9 cellular contexts compared by ENCODE assay signal in genomic region chr4:72505314-72505744, GRCh38.
DNase-seq lines count a peak whose midpoint lies in the region; ATAC-seq and TF ChIP-seq lines count a peak whose summit lies in the region.
"Had no signal": no experiment of that assay in that cellular context is flagged by ENCODE, and none has a peak within 500 bp of the region (broad histone marks: within the 10 kb centered on the region; RNA-seq: fewer than 3 reads in every experiment).

No MANE protein-coding gene starts in this region.

- no peaks in the 10 kb centered on the region for H3F3A ChIP-seq in PC-9 (ENCODE audit: insufficient read depth, low read depth)

- no peak for TF ChIP-seq POLR2A in esophagus muscularis mucosa (IDR thresholded peaks at IDR 0.05; ENCODE audit: low read depth)

- no peak overlapping the region for H3K4me3 Mint-ChIP-seq in activated CD4-positive, alpha-beta memory T cell treated with anti-CD3 and anti-CD28 coated beads for 36 hours
- H3K4me3 Mint-ChIP-seq in activated CD4-positive, alpha-beta T cell treated with anti-CD3 and anti-CD28 coated beads, Interleukin-2, amount 10 ng/mL, durations not matched to agents 7 days and 5 days: no peak overlapping the region

- no peak overlapping the region for H2BK15ac ChIP-seq in neuronal stem cell (ENCODE audit: low read length)

- H3K9me3 Mint-ChIP-seq in activated CD4-positive, alpha-beta memory T cell treated with anti-CD3 and anti-CD28 coated beads for 36 hours: peaks cover 2% of the 10 kb centered on the region
- no peaks in the 10 kb centered on the region for H3K9me3 Mint-ChIP-seq in activated CD4-positive, alpha-beta T cell treated with anti-CD3 and anti-CD28 coated beads, Interleukin-2, amount 10 ng/mL, durations not matched to agents 7 days and 5 days

- H3K4me1 ChIP-seq in PC-9 (replicated peaks; ENCODE audit: insufficient read depth) (no peaks in the 10 kb centered on the region), esophagus muscularis mucosa (no peaks in the 10 kb centered on the region), neuronal stem cell (ENCODE audit: control insufficient read depth in 2 of 2, insufficient read depth in 1 of 2, low read depth in 1 of 2, low read length in 2 of 2) (peaks cover 0 to 2% of the 10 kb centered on the region in 2 donors)
- H3K4me1 ChIP-seq: SJSA1 had no signal

- ATAC-seq in GM18873 (IDR thresholded peaks at IDR 0.05; ENCODE audit: low FRiP score, unreplicated experiment) (peak; percentile 71), HG03139 (IDR thresholded peaks at IDR 0.05; ENCODE audit: unreplicated experiment) (peak; percentile 75)

- no peaks in the 10 kb centered on the region for H3K79me1 ChIP-seq in neuronal stem cell (ENCODE audit: low read depth, low read length)

- H2AK5ac ChIP-seq in neuronal stem cell (ENCODE audit: low read depth, low read length): no peak overlapping the region

- TF ChIP-seq EP300 in esophagus muscularis mucosa (IDR thresholded peaks at IDR 0.05): no peak

- WGBS in esophagus muscularis mucosa: 15% methylated on average over 3 of the region's 3 CpGs
- WGBS in neuronal stem cell (ENCODE audit: extremely low coverage in 2 of 2, insufficient read length in 2 of 2, insufficient replicate concordance in 1 of 2), 2 donors: no CpG with 5 or more reads among the region's 3 CpGs

- H3K23ac ChIP-seq in neuronal stem cell (ENCODE audit: low read depth, low read length, poor library complexity): no peak overlapping the region

- DNase-seq in COR-L47 (lab: John Stamatoyannopoulos, UW): peak; percentile 43
- peak; percentile 2 to 33 for DNase-seq in PC-9
- DNase-seq in esophagus muscularis mucosa (ENCODE audit: extremely low spot score): no peak
- peak; percentile 38 for DNase-seq in neuronal stem cell (ENCODE audit: low spot score)
- no peak for DNase-seq in activated CD4-positive, alpha-beta memory T cell treated with anti-CD3 and anti-CD28 coated beads for 36 hours
- DNase-seq in activated CD4-positive, alpha-beta T cell treated with anti-CD3 and anti-CD28 coated beads, Interleukin-2, amount 10 ng/mL, durations not matched to agents 7 days and 5 days: no peak

- H4K8ac ChIP-seq in neuronal stem cell (ENCODE audit: low read depth, low read length): no peak overlapping the region

- H3K4me1 Mint-ChIP-seq in activated CD4-positive, alpha-beta memory T cell treated with anti-CD3 and anti-CD28 coated beads for 36 hours (ENCODE audit: low read depth): no peaks in the 10 kb centered on the region
- no peaks in the 10 kb centered on the region for H3K4me1 Mint-ChIP-seq in activated CD4-positive, alpha-beta T cell treated with anti-CD3 and anti-CD28 coated beads, Interleukin-2, amount 10 ng/mL, durations not matched to agents 7 days and 5 days

- no peaks in the 10 kb centered on the region for H3K9me3 ChIP-seq in PC-9 (ENCODE audit: insufficient read depth, low read depth)
- H3K9me3 ChIP-seq in esophagus muscularis mucosa: peaks cover 0 to 2% (median 0%) of the 10 kb centered on the region in 4 donors
- peaks cover 0 to 7% of the 10 kb centered on the region in 2 donors for H3K9me3 ChIP-seq in neuronal stem cell (replicated peaks in 1 of 2; ENCODE audit: control insufficient read depth in 2 of 2, insufficient read depth in 1 of 2, low read depth in 1 of 2, low read length in 2 of 2)
- H3K9me3 ChIP-seq: SJSA1 had no signal

- no peak overlapping the region for H3K18ac ChIP-seq in neuronal stem cell (ENCODE audit: low read length)

- CTCF ChIA-PET in PC-9 (lab: Charles Lee): no interaction called here
- CTCF ChIA-PET in activated CD4-positive, alpha-beta memory T cell treated with anti-CD3 and anti-CD28 coated beads for 36 hours (lab: Charles Lee): no interaction called here
- CTCF ChIA-PET in activated CD4-positive, alpha-beta T cell treated with anti-CD3 and anti-CD28 coated beads, Interleukin-2, amount 10 ng/mL, durations not matched to agents 7 days and 5 days (lab: Charles Lee): no interaction called here

- no peak overlapping the region for H3K4me2 ChIP-seq in PC-9
- no peak overlapping the region for H3K4me2 ChIP-seq in neuronal stem cell (ENCODE audit: insufficient read depth, low read length, poor library complexity, severe bottlenecking)

- no peak overlapping the region for H3K9ac ChIP-seq in neuronal stem cell (ENCODE audit: low read depth, low read length, poor library complexity)

- POLR2A ChIA-PET in PC-9 (lab: Charles Lee; ENCODE audit: unreplicated experiment): no interaction called here
- POLR2A ChIA-PET in activated CD4-positive, alpha-beta memory T cell treated with anti-CD3 and anti-CD28 coated beads for 36 hours (lab: Charles Lee): no interaction called here
- POLR2A ChIA-PET in activated CD4-positive, alpha-beta T cell treated with anti-CD3 and anti-CD28 coated beads, Interleukin-2, amount 10 ng/mL, durations not matched to agents 7 days and 5 days (lab: Charles Lee): no interaction called here

- H3K79me2 ChIP-seq in PC-9 (ENCODE audit: low read depth): no peaks in the 10 kb centered on the region

- no peak overlapping the region for H4K91ac ChIP-seq in neuronal stem cell (ENCODE audit: low read depth, low read length, poor library complexity)

- H2BK5ac ChIP-seq in neuronal stem cell (ENCODE audit: low read length): no peak overlapping the region

- H3K27ac ChIP-seq in PC-9 (no peak overlapping the region), esophagus muscularis mucosa (replicated peaks in 1 of 4) (no peak overlapping the region), neuronal stem cell (replicated peaks; ENCODE audit: low read length) (no peak overlapping the region)
- H3K27ac ChIP-seq: SJSA1 had no signal

- H2BK12ac ChIP-seq in neuronal stem cell (ENCODE audit: low read length): no peak overlapping the region

- H3K27ac Mint-ChIP-seq in activated CD4-positive, alpha-beta memory T cell treated with anti-CD3 and anti-CD28 coated beads for 36 hours: no peak overlapping the region
- H3K27ac Mint-ChIP-seq in activated CD4-positive, alpha-beta T cell treated with anti-CD3 and anti-CD28 coated beads, Interleukin-2, amount 10 ng/mL, durations not matched to agents 7 days and 5 days: no peak overlapping the region

- no peak overlapping the region for H2BK120ac ChIP-seq in neuronal stem cell (ENCODE audit: low read depth, low read length)

- H3K4me3 ChIP-seq in PC-9 (no peak overlapping the region), esophagus muscularis mucosa (no peak overlapping the region), neuronal stem cell (ENCODE audit: low read length in 2 of 2) (peak overlapping the region in 1 of 2 donors; percentile 21)
- H3K4me3 ChIP-seq: SJSA1 had no signal

- no TSS peak for BruUV-seq in PC-9 (replicated peaks; lab: Mats Ljungman, UMichigan)

- peak; percentile 72 for TF ChIP-seq CTCF in PC-9 (conservative IDR thresholded peaks at IDR 0.05)
- peak; percentile 55 to 73 (median 59) for TF ChIP-seq CTCF in esophagus muscularis mucosa (IDR thresholded peaks at IDR 0.05)

- H3K9me2 ChIP-seq in PC-9 (ENCODE audit: insufficient read depth): no peaks in the 10 kb centered on the region

- no peaks in the 10 kb centered on the region for H3K36me3 Mint-ChIP-seq in activated CD4-positive, alpha-beta memory T cell treated with anti-CD3 and anti-CD28 coated beads for 36 hours
- no peaks in the 10 kb centered on the region for H3K36me3 Mint-ChIP-seq in activated CD4-positive, alpha-beta T cell treated with anti-CD3 and anti-CD28 coated beads, Interleukin-2, amount 10 ng/mL, durations not matched to agents 7 days and 5 days (ENCODE audit: low read depth)

- H3K27me3 ChIP-seq in PC-9 (ENCODE audit: insufficient read depth, low read depth): no peaks in the 10 kb centered on the region
- H3K27me3 ChIP-seq in esophagus muscularis mucosa: no peaks in the 10 kb centered on the region
- no peaks in the 10 kb centered on the region for H3K27me3 ChIP-seq in neuronal stem cell (ENCODE audit: control insufficient read depth in 3 of 3, insufficient read depth in 3 of 3, low read depth in 1 of 3, low read length in 3 of 3)
- H3K27me3 ChIP-seq: SJSA1 had no signal

- H4K20me1 ChIP-seq in PC-9 (ENCODE audit: insufficient read depth): no peaks in the 10 kb centered on the region

- H3K27me3 Mint-ChIP-seq in activated CD4-positive, alpha-beta memory T cell treated with anti-CD3 and anti-CD28 coated beads for 36 hours: peaks cover 2% of the 10 kb centered on the region
- peaks cover 2% of the 10 kb centered on the region for H3K27me3 Mint-ChIP-seq in activated CD4-positive, alpha-beta T cell treated with anti-CD3 and anti-CD28 coated beads, Interleukin-2, amount 10 ng/mL, durations not matched to agents 7 days and 5 days

- H3K4ac ChIP-seq in neuronal stem cell (ENCODE audit: low read length): no peak overlapping the region

- H3K36me3 ChIP-seq in PC-9 (ENCODE audit: low read depth) (no peaks in the 10 kb centered on the region), esophagus muscularis mucosa (no peaks in the 10 kb centered on the region), neuronal stem cell (replicated peaks in 1 of 2; ENCODE audit: control insufficient read depth in 2 of 2, insufficient read depth in 2 of 2, low read length in 2 of 2) (no peaks in the 10 kb centered on the region)
- H3K36me3 ChIP-seq: SJSA1 had no signal

- intact Hi-C loops in PC-9 (cut with micrococcal nuclease; ENCODE audit: unreplicated experiment) (loop anchor here (5.0 to 10.0 kb wide), 3 partner anchors 197 to 517 kb away; no protein-coding TSS in a partner anchor), esophagus muscularis mucosa (cut with DNase I) (loop anchor here (5.0 kb wide), 1 partner anchor 517 kb away; no protein-coding TSS in a partner anchor)
- intact Hi-C loops in activated CD4-positive, alpha-beta memory T cell treated with anti-CD3 and anti-CD28 coated beads for 36 hours (cut with micrococcal nuclease): no loop called here

- H2AFZ ChIP-seq in PC-9 (no peak overlapping the region), neuronal stem cell (ENCODE audit: low read length) (no peak overlapping the region)

- H3K14ac ChIP-seq in neuronal stem cell (ENCODE audit: low read length): no peak overlapping the region

Comparison
In these comparisons a context has a peak if more than half of its experiments do, and no peak if none do; other contexts are left out.
1. DNase-seq: peak in COR-L47 (single experiment), PC-9 (2 of 2) and neuronal stem cell (single experiment); none in esophagus muscularis mucosa (single experiment), activated CD4-positive, alpha-beta memory T cell treated with anti-CD3 and anti-CD28 coated beads for 36 hours (single experiment) and activated CD4-positive, alpha-beta T cell treated with anti-CD3 and anti-CD28 coated beads, Interleukin-2, amount 10 ng/mL, durations not matched to agents 7 days and 5 days (single experiment).